23 cellular contexts compared by ENCODE assay signal in genomic region chr6:56613247-56613851, GRCh38.
"Had no signal": no experiment of that assay in that cellular context is flagged by ENCODE, and none has a peak within 500 bp of the region (broad histone marks: within the 10 kb centered on the region; RNA-seq: fewer than 3 reads in every experiment).

No MANE protein-coding gene starts in this region.

- H3K4me1 Mint-ChIP-seq: activated CD4-positive, alpha-beta T cell treated with anti-CD3 and anti-CD28 coated beads for 36 hours; activated naive CD4-positive, alpha-beta T cell treated with anti-CD3 and anti-CD28 coated beads, Interleukin-2, amount 10 ng/mL, durations not matched to agents 7 days and 5 days; activated naive CD8-positive, alpha-beta T cell treated with anti-CD3 and anti-CD28 coated beads for 36 hours; T-helper 17 cell had no signal

- H3K4me1 ChIP-seq: Peyer's patch had no signal

- H3K4me3 ChIP-seq: Peyer's patch had no signal

- H3K27ac Mint-ChIP-seq: activated CD4-positive, alpha-beta T cell treated with anti-CD3 and anti-CD28 coated beads for 36 hours; activated CD8-positive, alpha-beta T cell treated with anti-CD3 and anti-CD28 coated beads for 36 hours; activated naive CD4-positive, alpha-beta T cell treated with anti-CD3 and anti-CD28 coated beads, Interleukin-2, amount 10 ng/mL, durations not matched to agents 7 days and 5 days; activated naive CD8-positive, alpha-beta T cell treated with anti-CD3 and anti-CD28 coated beads for 36 hours; activated T-cell treated with anti-CD3 and anti-CD28 coated beads, Interleukin-2, amount 50 U/mL, for 72 hours; activated T-helper 2 cell treated with anti-CD3 and anti-CD28 coated beads, Interferon-gamma antibody, Interleukin-2, Interleukin-4, amounts not matched to agents 10 μg/mL and 5 μg/mL and 100 μg/mL, durations not matched to agents 14 hours and 24 hours and 36 hours; T-helper 17 cell had no signal

- H3K27ac ChIP-seq: brain microvascular endothelial cell, Peyer's patch, RWPE1, VCaP had no signal

- H3K27me3 ChIP-seq: brain microvascular endothelial cell, Peyer's patch had no signal

- ATAC-seq: activated CD4-positive, alpha-beta T cell treated with anti-CD3 and anti-CD28 coated beads for 36 hours; activated CD8-positive, alpha-beta T cell treated with anti-CD3 and anti-CD28 coated beads for 36 hours; activated T-cell treated with anti-CD3 and anti-CD28 coated beads, Interleukin-2, amount 50 U/mL, for 72 hours; T-helper 17 cell had no signal

- DNase-seq: activated CD4-positive, alpha-beta T cell treated with anti-CD3 and anti-CD28 coated beads for 36 hours; activated CD4-positive, alpha-beta T cell treated with anti-CD3 and anti-CD28 coated beads, Interleukin-2, amount 50 U/mL, for 1 hour; activated CD8-positive, alpha-beta memory T cell treated with anti-CD3 and anti-CD28 coated beads, Interleukin-2, amount 50 U/mL, for 4 hours; activated CD8-positive, alpha-beta T cell treated with anti-CD3 and anti-CD28 coated beads for 36 hours; activated gamma-delta T cell treated with Interleukin-2 at 50 U/mL for 16 hours; activated naive CD4-positive, alpha-beta T cell treated with anti-CD3 and anti-CD28 coated beads, Interleukin-2, amount 10 ng/mL, durations not matched to agents 7 days and 5 days; activated naive CD8-positive, alpha-beta T cell treated with anti-CD3 and anti-CD28 coated beads for 36 hours; activated T-cell treated with anti-CD3 and anti-CD28 coated beads, Interleukin-2, amount 50 U/mL, for 72 hours; brain microvascular endothelial cell; cerebellar nuclear complex; Kasumi-1; NCI-H1048; NCI-H146; NCI-H187 treated with DMSO at 0.1 percent for 48 hours; NCI-H2081 treated with DMSO at 0.1 percent for 48 hours; NCI-H446; NCI-H524; Peyer's patch; SHP77 treated with DMSO at 0.1 percent for 48 hours; T-helper 17 cell had no signal

- H3K36me3 Mint-ChIP-seq: activated naive CD4-positive, alpha-beta T cell treated with anti-CD3 and anti-CD28 coated beads, Interleukin-2, amount 10 ng/mL, durations not matched to agents 7 days and 5 days; activated naive CD8-positive, alpha-beta T cell treated with anti-CD3 and anti-CD28 coated beads for 36 hours had no signal

- H3K9me3 ChIP-seq: Peyer's patch had no signal

- H3K27me3 Mint-ChIP-seq: activated naive CD8-positive, alpha-beta T cell treated with anti-CD3 and anti-CD28 coated beads for 36 hours had no signal

- H3K9me3 Mint-ChIP-seq: activated CD8-positive, alpha-beta T cell treated with anti-CD3 and anti-CD28 coated beads for 36 hours; activated naive CD4-positive, alpha-beta T cell treated with anti-CD3 and anti-CD28 coated beads, Interleukin-2, amount 10 ng/mL, durations not matched to agents 7 days and 5 days; activated naive CD8-positive, alpha-beta T cell treated with anti-CD3 and anti-CD28 coated beads for 36 hours; activated T-cell treated with anti-CD3 and anti-CD28 coated beads, Interleukin-2, amount 50 U/mL, for 72 hours; activated T-helper 2 cell treated with anti-CD3 and anti-CD28 coated beads, Interferon-gamma antibody, Interleukin-2, Interleukin-4, amounts not matched to agents 10 μg/mL and 5 μg/mL and 100 μg/mL, durations not matched to agents 14 hours and 24 hours and 36 hours had no signal

- H3K4me3 Mint-ChIP-seq: activated CD4-positive, alpha-beta T cell treated with anti-CD3 and anti-CD28 coated beads for 36 hours; activated CD8-positive, alpha-beta T cell treated with anti-CD3 and anti-CD28 coated beads for 36 hours; activated naive CD4-positive, alpha-beta T cell treated with anti-CD3 and anti-CD28 coated beads, Interleukin-2, amount 10 ng/mL, durations not matched to agents 7 days and 5 days; activated naive CD8-positive, alpha-beta T cell treated with anti-CD3 and anti-CD28 coated beads for 36 hours; activated T-cell treated with anti-CD3 and anti-CD28 coated beads, Interleukin-2, amount 50 U/mL, for 72 hours; T-helper 17 cell had no signal
